In the genomic region with DNA sequence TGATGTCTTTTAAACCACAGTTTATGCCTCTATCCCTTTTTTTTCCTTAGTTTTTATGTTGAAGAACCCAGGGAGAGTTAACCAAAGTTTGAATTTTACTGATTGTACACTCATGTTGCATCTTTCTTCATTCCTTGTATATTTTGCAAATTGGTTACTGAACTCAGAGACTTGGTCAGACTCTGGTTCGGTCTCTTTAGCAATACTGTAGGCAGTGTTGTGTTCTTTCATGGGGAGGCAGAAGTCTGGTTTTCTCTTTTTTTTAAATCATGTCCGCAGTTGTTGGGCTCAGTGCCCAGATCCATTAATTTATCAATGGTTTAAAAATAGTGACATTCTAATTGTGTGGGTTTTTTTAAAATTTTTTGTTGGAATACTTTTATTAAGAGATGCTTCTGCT, we compare ENCODE assay signal across 19 cellular contexts. TPM values are rescaled to one million over a fixed set of nuclear protein-coding genes. Genes with fewer than 3 reads are reported as not detected.
DNase-seq lines count a peak whose midpoint lies in the region; ATAC-seq and TF ChIP-seq lines count a peak whose summit lies in the region.
"Had no signal": no experiment of that assay in that cellular context is flagged by ENCODE, and none has a peak within 500 bp of the region (broad histone marks: within the 10 kb centered on the region; RNA-seq: fewer than 3 reads in every experiment).

No MANE protein-coding gene starts in this region.

- H3K9me3 ChIP-seq in WERI-Rb-1 (ENCODE audit: severe bottlenecking), result no peaks in the 10 kb centered on the region
- H3K9me3 ChIP-seq: testis had no signal

- H3K4me3 ChIP-seq in AG10803 (ENCODE audit: low read length), result no peak overlapping the region
- H3K4me3 ChIP-seq in WERI-Rb-1 (ENCODE audit: low read depth, low read length), result no peak overlapping the region
- H3K4me3 ChIP-seq: testis had no signal

- TF ChIP-seq CTCF in AG10803 (conservative IDR thresholded peaks at IDR 0.05; ENCODE audit: low read length) (no peak), chondrocyte (IDR thresholded peaks at IDR 0.05) (no peak), WERI-Rb-1 (IDR thresholded peaks at IDR 0.05; ENCODE audit: low read depth, low read length) (no peak)

- H3K4me3 Mint-ChIP-seq in chondrocyte (ENCODE audit: unreplicated experiment), result no peak overlapping the region
- peak overlapping the region in 1 of 10 donors; percentile 1 for H3K4me3 Mint-ChIP-seq in naive thymus-derived CD8-positive, alpha-beta T cell

- no peaks in the 10 kb centered on the region for H3K27me3 Mint-ChIP-seq in chondrocyte (ENCODE audit: low read depth)
- H3K27me3 Mint-ChIP-seq in naive thymus-derived CD8-positive, alpha-beta T cell, result no peaks in the 10 kb centered on the region

- H3K36me3 ChIP-seq in WERI-Rb-1, result peaks cover 10% of the 10 kb centered on the region; the same call in 1 of the 2 replicates

- peak overlapping the region; percentile 43 for H3K27ac Mint-ChIP-seq in chondrocyte (ENCODE audit: unreplicated experiment)
- H3K27ac Mint-ChIP-seq in naive thymus-derived CD8-positive, alpha-beta T cell, result peak overlapping the region in 7 of 10 donors; percentile 1 to 70 (median 20)

- POLR2A ChIA-PET in naive thymus-derived CD8-positive, alpha-beta T cell (lab: Charles Lee), result no interaction called here

- peaks cover 54% of the 10 kb centered on the region for H3K4me1 Mint-ChIP-seq in chondrocyte (ENCODE audit: low read depth)
- peaks cover 25 to 80% (median 69%) of the 10 kb centered on the region in 4 donors for H3K4me1 Mint-ChIP-seq in naive thymus-derived CD8-positive, alpha-beta T cell

- no peaks in the 10 kb centered on the region for H3K36me3 Mint-ChIP-seq in chondrocyte (ENCODE audit: low read depth)
- peaks cover 0 to 8% (median 4%) of the 10 kb centered on the region in 3 donors for H3K36me3 Mint-ChIP-seq in naive thymus-derived CD8-positive, alpha-beta T cell

- H3K9me3 Mint-ChIP-seq in chondrocyte (ENCODE audit: low read depth), result no peaks in the 10 kb centered on the region
- H3K9me3 Mint-ChIP-seq in naive thymus-derived CD8-positive, alpha-beta T cell, result no peaks in the 10 kb centered on the region

- H3K27ac ChIP-seq in WERI-Rb-1, result no peak overlapping the region
- H3K27ac ChIP-seq: testis had no signal

- H3K27me3 ChIP-seq in WERI-Rb-1 (ENCODE audit: insufficient read depth, low read depth, severe bottlenecking), result no peaks in the 10 kb centered on the region
- H3K27me3 ChIP-seq: testis had no signal

- ATAC-seq in naive thymus-derived CD8-positive, alpha-beta T cell, result no peak
- no peak for ATAC-seq in GM19351 (IDR thresholded peaks at IDR 0.05; ENCODE audit: unreplicated experiment)

- DNase-seq in AG10803 (ENCODE audit: low read depth), result peak; percentile 65
- DNase-seq in GM03348 (ENCODE audit: low spot score), result peak; percentile 52
- no peak for DNase-seq in chondrocyte (ENCODE audit: low spot score)
- DNase-seq in naive thymus-derived CD8-positive, alpha-beta T cell, result no peak
- DNase-seq in A172 (ENCODE audit: low spot score), result no peak
- DNase-seq in WERI-Rb-1, result no peak
- no peak for DNase-seq in medulla oblongata (ENCODE audit: extremely low spot score)
- DNase-seq: activated CD4-positive, alpha-beta T cell treated with anti-CD3 and anti-CD28 coated beads, Interleukin-2, amount 50 U/mL, for 48 hours; activated naive CD4-positive, alpha-beta T cell treated with Interleukin-2 at 50 U/mL for 16 hours; DND-41; Karpas-422; NCI-H1092 treated with DMSO at 0.1 percent for 48 hours; NCI-H510A treated with DMSO at 0.1 percent for 48 hours; stimulated activated CD4-positive, alpha-beta T cell treated with anti-CD3 and anti-CD28 coated beads, Interleukin-12 subunit alpha, Interleukin-12 subunit beta, amount 100 ng/mL, for 4 hours; stimulated activated CD8-positive, alpha-beta memory T cell treated with anti-CD3 and anti-CD28 coated beads, Interleukin-4, amount 100 ng/mL, for 48 hours; SW 1271; testis had no signal

RNA-seq across cellular contexts. Expression of a gene that starts 23.4 kb away (rescaled TPM):
- 39.1 to 51.2 TPM (median 48.8 TPM) in 3 replicates for total RNA-seq in chondrocyte
- total RNA-seq in naive thymus-derived CD8-positive, alpha-beta T cell, result 10 to 100 TPM; 29.7 to 32.1 TPM
- polyA plus RNA-seq in naive thymus-derived CD8-positive, alpha-beta T cell, result 10 to 100 TPM; 13.1 to 16.1 (median 13.4) TPM
- 14.4 and 16.0 TPM in 2 replicates for total RNA-seq in A172 (2014; rRNA removed; shearing (Covaris generic))

RNA-seq across cellular contexts. Expression of a gene that starts 45.0 kb away (rescaled TPM):
- not detected in 3 replicates for total RNA-seq in chondrocyte
- total RNA-seq in naive thymus-derived CD8-positive, alpha-beta T cell, result under 1 TPM in 1 of 2 experiments, not detected in 1; 0.52 TPM
- polyA plus RNA-seq in naive thymus-derived CD8-positive, alpha-beta T cell, result not detected
- 1.5 TPM in 1 of 2 replicates, not detected in the other for total RNA-seq in A172 (2014; rRNA removed; shearing (Covaris generic))
- total RNA-seq: mesenteric fat pad had no signal

Comparison
In these comparisons a context has a peak if more than half of its experiments do, and no peak if none do; other contexts are left out.
1. DNase-seq: peak in AG10803 (single experiment) and GM03348 (single experiment); none in chondrocyte (single experiment), naive thymus-derived CD8-positive, alpha-beta T cell (0 of 10), A172 (single experiment), WERI-Rb-1 (single experiment) and medulla oblongata (single experiment).